ENCODE assay signal across 22 cellular contexts in genomic region chr7:45889367-45890067, GRCh38. TPM values are rescaled to one million over a fixed set of nuclear protein-coding genes. Genes with fewer than 3 reads are reported as not detected.
A peak's percentile ranks its signal among the peaks of the same experiment; 100 is the strongest.
DNase-seq lines count a peak whose midpoint lies in the region; ATAC-seq, FAIRE-seq and TF ChIP-seq lines count a peak whose summit lies in the region.
"Had no signal": no experiment of that assay in that cellular context is flagged by ENCODE, and none has a peak within 500 bp of the region (broad histone marks: within the 10 kb centered on the region; RNA-seq: fewer than 3 reads in every experiment).

No MANE protein-coding gene starts in this region.

- no peak overlapping the region for H3K23ac ChIP-seq in mesenchymal stem cell (ENCODE audit: low read length in 2 of 2)

- H2BK15ac ChIP-seq in mesenchymal stem cell (ENCODE audit: low read depth, poor library complexity, severe bottlenecking), result no peak overlapping the region

- H3K9me3 ChIP-seq in mesenchymal stem cell (ENCODE audit: control insufficient read depth, low read length), result no peaks in the 10 kb centered on the region

- DNase-seq in activated CD8-positive, alpha-beta T cell treated with anti-CD3 and anti-CD28 coated beads, Interleukin-2, amount 10 ng/mL, durations not matched to agents 7 days and 5 days, result peak; percentile 13
- no peak for DNase-seq in activated CD8-positive, alpha-beta T cell treated with anti-CD3 and anti-CD28 coated beads for 36 hours
- DNase-seq in coronary artery (ENCODE audit: low spot score) (peak; percentile 61), mesenchymal stem cell (peak; percentile 9), urothelium cell line (ENCODE audit: low spot score) (no peak), HCEC 1CT (no peak), D721Med (ENCODE audit: insufficient read length, low spot score) (no peak)
- DNase-seq: DMS153; naive thymus-derived CD8-positive, alpha-beta T cell; NCI-H187 treated with DMSO at 0.1 percent for 48 hours; T-cell had no signal

- peaks cover 26% of the 10 kb centered on the region for H3K4me1 ChIP-seq in mesenchymal stem cell (ENCODE audit: control insufficient read depth, insufficient read depth, low read depth, low read length)

- no peak overlapping the region for H4K91ac ChIP-seq in mesenchymal stem cell (ENCODE audit: low read length)

- 57% methylated on average over 7 of the region's 8 CpGs for WGBS in mesenchymal stem cell

- H3K79me1 ChIP-seq in mesenchymal stem cell (replicated peaks; ENCODE audit: low read length, poor library complexity, severe bottlenecking), result no peaks in the 10 kb centered on the region

- H3K4me3 Mint-ChIP-seq in activated CD8-positive, alpha-beta T cell treated with anti-CD3 and anti-CD28 coated beads, Interleukin-2, amount 10 ng/mL, durations not matched to agents 7 days and 5 days, result no peak overlapping the region
- no peak overlapping the region for H3K4me3 Mint-ChIP-seq in activated CD8-positive, alpha-beta T cell treated with anti-CD3 and anti-CD28 coated beads for 36 hours
- H3K4me3 Mint-ChIP-seq: activated T-helper 1 cell treated with anti-CD3 and anti-CD28 coated beads, Interleukin-12 subunit alpha, Interleukin-12 subunit beta, Interleukin-2, Interleukin-4 antibody, amounts not matched to agents 30 ng/mL and 10 ng/mL and 1 ng/mL, durations not matched to agents 14 hours and 24 hours and 36 hours; stimulated activated memory B cell treated with anti-CD40 and anti-IgM and Interleukin-4, amounts not matched to agents 10 μg/mL and 1 μg/mL and 100 μg/mL, for 72 hours; T-cell had no signal

- H3K27ac ChIP-seq in coronary artery (no peak overlapping the region), mesenchymal stem cell (ENCODE audit: low read length, poor library complexity, severe bottlenecking) (no peak overlapping the region)
- H3K27ac ChIP-seq: C4-2B had no signal

- no peaks in the 10 kb centered on the region for H3K4me1 Mint-ChIP-seq in activated CD8-positive, alpha-beta T cell treated with anti-CD3 and anti-CD28 coated beads, Interleukin-2, amount 10 ng/mL, durations not matched to agents 7 days and 5 days (ENCODE audit: low read depth)
- H3K4me1 Mint-ChIP-seq in activated CD8-positive, alpha-beta T cell treated with anti-CD3 and anti-CD28 coated beads for 36 hours (ENCODE audit: low read depth), result peaks cover 2% of the 10 kb centered on the region
- H3K4me1 Mint-ChIP-seq: activated naive CD8-positive, alpha-beta T cell treated with anti-CD3 and anti-CD28 coated beads for 36 hours; stimulated activated memory B cell treated with anti-CD40 and anti-IgM and Interleukin-4, amounts not matched to agents 10 μg/mL and 1 μg/mL and 100 μg/mL, for 72 hours had no signal

- H3K9ac ChIP-seq in mesenchymal stem cell (ENCODE audit: low read length), result no peak overlapping the region

- peaks cover 50% of the 10 kb centered on the region for H3K27me3 Mint-ChIP-seq in activated CD8-positive, alpha-beta T cell treated with anti-CD3 and anti-CD28 coated beads, Interleukin-2, amount 10 ng/mL, durations not matched to agents 7 days and 5 days (ENCODE audit: low read depth)
- peaks cover 57% of the 10 kb centered on the region for H3K27me3 Mint-ChIP-seq in activated CD8-positive, alpha-beta T cell treated with anti-CD3 and anti-CD28 coated beads for 36 hours

- no peak overlapping the region for H2BK12ac ChIP-seq in mesenchymal stem cell (ENCODE audit: low read length in 2 of 2)

- H4K8ac ChIP-seq in mesenchymal stem cell (ENCODE audit: low read length), result peak overlapping the region; percentile 47

- CTCF ChIA-PET in activated CD8-positive, alpha-beta T cell treated with anti-CD3 and anti-CD28 coated beads, Interleukin-2, amount 10 ng/mL, durations not matched to agents 7 days and 5 days (lab: Charles Lee), result no interaction called here
- CTCF ChIA-PET in activated CD8-positive, alpha-beta T cell treated with anti-CD3 and anti-CD28 coated beads for 36 hours (lab: Charles Lee), result interaction anchor here (1.9 kb wide), 1 partner anchor 33 kb away, joined by 10 read pairs; no protein-coding TSS in a partner anchor

- FAIRE-seq in urothelium cell line (lab: Jason Lieb, UNC) (peak; percentile 23), D721Med (lab: Jason Lieb, UNC) (no peak)
- FAIRE-seq: bronchial epithelial cell had no signal

- H3K27ac Mint-ChIP-seq in activated CD8-positive, alpha-beta T cell treated with anti-CD3 and anti-CD28 coated beads, Interleukin-2, amount 10 ng/mL, durations not matched to agents 7 days and 5 days, result no peak overlapping the region
- H3K27ac Mint-ChIP-seq in activated CD8-positive, alpha-beta T cell treated with anti-CD3 and anti-CD28 coated beads for 36 hours, result no peak overlapping the region
- H3K27ac Mint-ChIP-seq: activated naive CD8-positive, alpha-beta T cell treated with anti-CD3 and anti-CD28 coated beads for 36 hours; activated T-helper 1 cell treated with anti-CD3 and anti-CD28 coated beads, Interleukin-12 subunit alpha, Interleukin-12 subunit beta, Interleukin-2, Interleukin-4 antibody, amounts not matched to agents 30 ng/mL and 10 ng/mL and 1 ng/mL, durations not matched to agents 14 hours and 24 hours and 36 hours; naive thymus-derived CD8-positive, alpha-beta T cell; stimulated activated memory B cell treated with anti-CD40 and anti-IgM and Interleukin-4, amounts not matched to agents 10 μg/mL and 1 μg/mL and 100 μg/mL, for 72 hours; T-cell had no signal

- H2BK120ac ChIP-seq in mesenchymal stem cell (ENCODE audit: low read depth, low read length), result no peak overlapping the region

- no peaks in the 10 kb centered on the region for H3K9me3 Mint-ChIP-seq in activated CD8-positive, alpha-beta T cell treated with anti-CD3 and anti-CD28 coated beads, Interleukin-2, amount 10 ng/mL, durations not matched to agents 7 days and 5 days (ENCODE audit: insufficient read depth)
- H3K9me3 Mint-ChIP-seq in activated CD8-positive, alpha-beta T cell treated with anti-CD3 and anti-CD28 coated beads for 36 hours, result no peaks in the 10 kb centered on the region
- H3K9me3 Mint-ChIP-seq: activated naive CD8-positive, alpha-beta T cell treated with anti-CD3 and anti-CD28 coated beads for 36 hours; activated T-helper 1 cell treated with anti-CD3 and anti-CD28 coated beads, Interleukin-12 subunit alpha, Interleukin-12 subunit beta, Interleukin-2, Interleukin-4 antibody, amounts not matched to agents 30 ng/mL and 10 ng/mL and 1 ng/mL, durations not matched to agents 14 hours and 24 hours and 36 hours; naive thymus-derived CD8-positive, alpha-beta T cell; stimulated activated memory B cell treated with anti-CD40 and anti-IgM and Interleukin-4, amounts not matched to agents 10 μg/mL and 1 μg/mL and 100 μg/mL, for 72 hours; T-cell had no signal

- no peaks in the 10 kb centered on the region for H3K36me3 ChIP-seq in mesenchymal stem cell (ENCODE audit: control insufficient read depth in 1 of 2, insufficient read depth in 2 of 2, low read depth in 1 of 2, low read length in 2 of 2)

- H2AK5ac ChIP-seq in mesenchymal stem cell (ENCODE audit: low read length, severe bottlenecking), result no peak overlapping the region

- no peak for TF ChIP-seq CTCF in activated CD8-positive, alpha-beta T cell treated with anti-CD3 and anti-CD28 coated beads for 36 hours (IDR thresholded peaks at IDR 0.05)
- TF ChIP-seq CTCF in coronary artery (IDR thresholded peaks at IDR 0.05) (no peak), D721Med (IDR thresholded peaks at IDR 0.05; ENCODE audit: insufficient read depth, missing control alignments) (no peak)

- peaks cover 0 to 60% of the 10 kb centered on the region in 2 experiments for H3K27me3 ChIP-seq in mesenchymal stem cell (ENCODE audit: control insufficient read depth in 1 of 2, insufficient read depth in 1 of 2, low read length in 2 of 2)

- ATAC-seq in activated CD8-positive, alpha-beta T cell treated with anti-CD3 and anti-CD28 coated beads, Interleukin-2, amount 10 ng/mL, durations not matched to agents 7 days and 5 days, result no peak
- no peak for ATAC-seq in activated CD8-positive, alpha-beta T cell treated with anti-CD3 and anti-CD28 coated beads for 36 hours
- ATAC-seq in HG03457 (IDR thresholded peaks at IDR 0.05; ENCODE audit: unreplicated experiment), result no peak
- ATAC-seq: naive thymus-derived CD8-positive, alpha-beta T cell; T-cell had no signal

- intact Hi-C loops in activated CD8-positive, alpha-beta T cell treated with anti-CD3 and anti-CD28 coated beads for 36 hours (cut with micrococcal nuclease), result no loop called here

- H3K4me3 ChIP-seq in coronary artery (no peak overlapping the region), mesenchymal stem cell (ENCODE audit: insufficient read depth in 1 of 2, low read depth in 1 of 2, low read length in 2 of 2) (no peak overlapping the region)
- H3K4me3 ChIP-seq: lung had no signal

- no peaks in the 10 kb centered on the region for H3K36me3 Mint-ChIP-seq in activated CD8-positive, alpha-beta T cell treated with anti-CD3 and anti-CD28 coated beads, Interleukin-2, amount 10 ng/mL, durations not matched to agents 7 days and 5 days (ENCODE audit: low read depth)
- H3K36me3 Mint-ChIP-seq in activated CD8-positive, alpha-beta T cell treated with anti-CD3 and anti-CD28 coated beads for 36 hours (ENCODE audit: low read depth), result no peaks in the 10 kb centered on the region
- H3K36me3 Mint-ChIP-seq: activated naive CD8-positive, alpha-beta T cell treated with anti-CD3 and anti-CD28 coated beads for 36 hours; naive thymus-derived CD8-positive, alpha-beta T cell; stimulated activated memory B cell treated with anti-CD40 and anti-IgM and Interleukin-4, amounts not matched to agents 10 μg/mL and 1 μg/mL and 100 μg/mL, for 72 hours; T-cell had no signal

- H3K4me2 ChIP-seq in mesenchymal stem cell (ENCODE audit: low read length, poor library complexity, severe bottlenecking), result peak overlapping the region; percentile 41

- no peak overlapping the region for H2AFZ ChIP-seq in mesenchymal stem cell (ENCODE audit: low read depth, low read length)

- H3K14ac ChIP-seq in mesenchymal stem cell (ENCODE audit: low read length in 2 of 2), result peak overlapping the region in 1 of 2 experiments; percentile 11

- H3K4ac ChIP-seq in mesenchymal stem cell (ENCODE audit: low read depth in 1 of 2, low read length in 2 of 2), result no peak overlapping the region

- no peak overlapping the region for H2BK5ac ChIP-seq in mesenchymal stem cell (ENCODE audit: low read depth, low read length, poor library complexity, severe bottlenecking)

- POLR2A ChIA-PET in activated CD8-positive, alpha-beta T cell treated with anti-CD3 and anti-CD28 coated beads, Interleukin-2, amount 10 ng/mL, durations not matched to agents 7 days and 5 days (lab: Charles Lee), result no interaction called here
- POLR2A ChIA-PET in activated CD8-positive, alpha-beta T cell treated with anti-CD3 and anti-CD28 coated beads for 36 hours (lab: Charles Lee), result interaction anchor here (0.6 kb wide), 1 partner anchor 1217 kb away, joined by 3 read pairs; no protein-coding TSS in a partner anchor

- peak overlapping the region in 1 of 2 experiments; percentile 55 for H3K18ac ChIP-seq in mesenchymal stem cell (ENCODE audit: low read depth in 1 of 2, low read length in 2 of 2)

RNA-seq across cellular contexts. Expression of gene IGFBP1, which starts 1.2 kb away (rescaled TPM):
- not detected for total RNA-seq in activated CD8-positive, alpha-beta T cell treated with anti-CD3 and anti-CD28 coated beads, Interleukin-2, amount 10 ng/mL, durations not matched to agents 7 days and 5 days
- not detected for total RNA-seq in activated CD8-positive, alpha-beta T cell treated with anti-CD3 and anti-CD28 coated beads for 36 hours
- 0.33 TPM for polyA plus RNA-seq in mesenchymal stem cell (2013, experiment 1 of 2)
- polyA plus RNA-seq in mesenchymal stem cell (2013, experiment 2 of 2), result 0.32 TPM
- total RNA-seq: A673; activated CD8-positive, alpha-beta memory T cell treated with anti-CD3 and anti-CD28 coated beads for 36 hours; activated naive CD8-positive, alpha-beta T cell treated with anti-CD3 and anti-CD28 coated beads for 36 hours; activated T-helper 1 cell treated with anti-CD3 and anti-CD28 coated beads, Interleukin-12 subunit alpha, Interleukin-12 subunit beta, Interleukin-2, Interleukin-4 antibody, amounts not matched to agents 30 ng/mL and 10 ng/mL and 1 ng/mL, durations not matched to agents 14 hours and 24 hours and 36 hours; esophagus mucosa; lung; naive thymus-derived CD8-positive, alpha-beta T cell had no signal
- polyA plus RNA-seq: naive thymus-derived CD8-positive, alpha-beta T cell had no signal

RNA-seq across cellular contexts. Expression of gene CCDC201, which starts 16.6 kb away (rescaled TPM):
- not detected for total RNA-seq in activated CD8-positive, alpha-beta T cell treated with anti-CD3 and anti-CD28 coated beads, Interleukin-2, amount 10 ng/mL, durations not matched to agents 7 days and 5 days
- total RNA-seq in activated CD8-positive, alpha-beta T cell treated with anti-CD3 and anti-CD28 coated beads for 36 hours, result not detected
- polyA plus RNA-seq in mesenchymal stem cell (2013, experiment 1 of 2), result not detected
- not detected for polyA plus RNA-seq in mesenchymal stem cell (2013, experiment 2 of 2)
- total RNA-seq: A673; activated CD8-positive, alpha-beta memory T cell treated with anti-CD3 and anti-CD28 coated beads for 36 hours; activated naive CD8-positive, alpha-beta T cell treated with anti-CD3 and anti-CD28 coated beads for 36 hours; activated T-helper 1 cell treated with anti-CD3 and anti-CD28 coated beads, Interleukin-12 subunit alpha, Interleukin-12 subunit beta, Interleukin-2, Interleukin-4 antibody, amounts not matched to agents 30 ng/mL and 10 ng/mL and 1 ng/mL, durations not matched to agents 14 hours and 24 hours and 36 hours; esophagus mucosa; lung; naive thymus-derived CD8-positive, alpha-beta T cell; renal cortical epithelial cell; T-cell had no signal
- polyA plus RNA-seq: lung; naive thymus-derived CD8-positive, alpha-beta T cell had no signal

RNA-seq across cellular contexts. Expression of gene IGFBP3, which starts 31.6 kb away (rescaled TPM):
- 1 to 10 TPM in 1 of 2 experiments, under 1 TPM in 1; 0.90 to 1.0 TPM for total RNA-seq in activated CD8-positive, alpha-beta T cell treated with anti-CD3 and anti-CD28 coated beads, Interleukin-2, amount 10 ng/mL, durations not matched to agents 7 days and 5 days
- total RNA-seq in activated CD8-positive, alpha-beta T cell treated with anti-CD3 and anti-CD28 coated beads for 36 hours, result under 1 TPM in 1 of 2 experiments, not detected in 1; 0.25 TPM
- polyA plus RNA-seq in mesenchymal stem cell (2013, experiment 1 of 2), result 947 TPM
- 926 TPM for polyA plus RNA-seq in mesenchymal stem cell (2013, experiment 2 of 2)

Comparison
In these comparisons a context has a peak if more than half of its experiments do, and no peak if none do; other contexts are left out.
1. DNase-seq: peak in activated CD8-positive, alpha-beta T cell treated with anti-CD3 and anti-CD28 coated beads, Interleukin-2, amount 10 ng/mL, durations not matched to agents 7 days and 5 days (single experiment), coronary artery (single experiment) and mesenchymal stem cell (single experiment); none in activated CD8-positive, alpha-beta T cell treated with anti-CD3 and anti-CD28 coated beads for 36 hours (single experiment), urothelium cell line (single experiment), HCEC 1CT (single experiment) and D721Med (single experiment).